ENCODE assay signal across 31 cellular contexts in genomic region chr18:30800800-30801199, GRCh38.
"Had no signal": no experiment of that assay in that cellular context is flagged by ENCODE, and none has a peak within 500 bp of the region (broad histone marks: within the 10 kb centered on the region; RNA-seq: fewer than 3 reads in every experiment).

No MANE protein-coding gene starts in this region.

- H3K27me3 ChIP-seq: MG63 had no signal

- H3K9me3 ChIP-seq: MG63 had no signal

- H3K36me3 ChIP-seq: MG63 had no signal

- H3K4me3 ChIP-seq: MG63 had no signal

- DNase-seq: Karpas-422, Kasumi-1, MG63, MV-4-11, NCI-H1048, NCI-H1092, NCI-H1092 treated with DMSO at 0.1 percent for 48 hours, NCI-H1417 treated with DMSO at 0.1 percent for 48 hours, NCI-H1436, NCI-H1436 treated with DMSO at 0.1 percent for 48 hours, NCI-H146, NCI-H1694, NCI-H1694 treated with DMSO at 0.1 percent for 48 hours, NCI-H187, NCI-H187 treated with DMSO at 0.1 percent for 48 hours, NCI-H1930, NCI-H2029, NCI-H2029 treated with DMSO at 0.1 percent for 48 hours, NCI-H2081, NCI-H2081 treated with DMSO at 0.1 percent for 48 hours, NCI-H2107, NCI-H2171, NCI-H2171 treated with DMSO at 0.1 percent for 48 hours, NCI-H2227 treated with DMSO at 0.1 percent for 48 hours, NCI-H226, NCI-H345, NCI-H446, NCI-H446 treated with DMSO at 0.1 percent for 48 hours, NCI-H510A, NCI-H510A treated with DMSO at 0.1 percent for 48 hours, NCI-H524 had no signal
